9 cellular contexts compared by ENCODE assay signal in genomic region chr17:81867952-81868673, GRCh38. TPM values are rescaled to one million over a fixed set of nuclear protein-coding genes. Genes with fewer than 3 reads are reported as not detected.
DNase-seq lines count a peak whose midpoint lies in the region; ATAC-seq and TF ChIP-seq lines count a peak whose summit lies in the region.
"Had no signal": no experiment of that assay in that cellular context is flagged by ENCODE, and none has a peak within 500 bp of the region (broad histone marks: within the 10 kb centered on the region; RNA-seq: fewer than 3 reads in every experiment).

No MANE protein-coding gene starts in this region.

- H3K4me2 ChIP-seq in DOHH2 (ENCODE audit: low read length) (no peak overlapping the region), osteoblast (ENCODE audit: insufficient read depth, low read length) (no peak overlapping the region)

- no peak for TF ChIP-seq POLR2A in breast epithelium (IDR thresholded peaks at IDR 0.05)

- no peak overlapping the region for H3K4me3 ChIP-seq in DOHH2 (ENCODE audit: low read length)
- no peak overlapping the region for H3K4me3 ChIP-seq in NT2/D1 (ENCODE audit: insufficient read length, low read depth)
- H3K4me3 ChIP-seq in breast epithelium: peak overlapping the region in 1 of 3 donors; percentile 79
- no peak overlapping the region for H3K4me3 ChIP-seq in osteoblast (ENCODE audit: insufficient read depth, low read length)

- no peak overlapping the region for H2AFZ ChIP-seq in osteoblast (ENCODE audit: low read length)

- no peak for DNase-seq in NT2/D1 (ENCODE audit: low read depth, low spot score)
- DNase-seq in breast epithelium (ENCODE audit: low spot score in 2 of 2): no peak
- peak; percentile 78 for DNase-seq in osteoblast (ENCODE audit: insufficient read length, low spot score, missing footprints)
- no peak for DNase-seq in NCI-H1105 treated with DMSO at 0.1 percent for 48 hours (lab: John Stamatoyannopoulos, UW)
- DNase-seq in mucosa of gallbladder (ENCODE audit: low spot score): no peak
- DNase-seq in NCI-H526 treated with DMSO at 0.1 percent for 48 hours (lab: John Stamatoyannopoulos, UW): no peak
- DNase-seq: hypothalamus had no signal

- no peaks in the 10 kb centered on the region for H3K27me3 ChIP-seq in DOHH2 (ENCODE audit: control insufficient read depth, low read length)
- H3K27me3 ChIP-seq in NT2/D1 (ENCODE audit: insufficient read depth, insufficient read length): no peaks in the 10 kb centered on the region
- no peaks in the 10 kb centered on the region for H3K27me3 ChIP-seq in breast epithelium
- no peaks in the 10 kb centered on the region for H3K27me3 ChIP-seq in osteoblast (ENCODE audit: insufficient read depth, low read length)

- TF ChIP-seq CTCF in DOHH2 (IDR thresholded peaks at IDR 0.05; ENCODE audit: low read depth, low read length, poor library complexity, severe bottlenecking) (no peak), breast epithelium (IDR thresholded peaks at IDR 0.05) (no peak), osteoblast (IDR thresholded peaks at IDR 0.05; ENCODE audit: extremely low read depth, low read depth, low read length) (no peak)

- H3K9ac ChIP-seq in NT2/D1 (ENCODE audit: insufficient read length, low read depth): peak overlapping the region; percentile 86

- peaks cover 40% of the 10 kb centered on the region for H3F3A ChIP-seq in DOHH2 (ENCODE audit: control insufficient read depth, insufficient read depth)

- no peaks in the 10 kb centered on the region for H3K9me2 ChIP-seq in DOHH2 (replicated peaks; ENCODE audit: control insufficient read depth, low read length)

- H4K20me1 ChIP-seq in DOHH2 (ENCODE audit: control insufficient read depth, insufficient read depth, low read depth, low read length): 0 out of 2 replicates have a peak, but pooled peaks cover 4% of the 10 kb centered on the region
- peaks cover 48% of the 10 kb centered on the region for H4K20me1 ChIP-seq in osteoblast (ENCODE audit: insufficient read depth, low read length)

- peak overlapping the region; percentile 36; the same call in 1 of the 2 replicates for H3K27ac ChIP-seq in DOHH2 (ENCODE audit: low read depth, low read length)
- H3K27ac ChIP-seq in breast epithelium: peak overlapping the region; percentile 97
- H3K27ac ChIP-seq in osteoblast (ENCODE audit: low read depth, low read length): peak overlapping the region; percentile 51

- H3K4me1 ChIP-seq in DOHH2 (ENCODE audit: control insufficient read depth, low read length): peaks cover 59% of the 10 kb centered on the region
- peaks cover 39% of the 10 kb centered on the region for H3K4me1 ChIP-seq in NT2/D1 (ENCODE audit: insufficient read depth, insufficient read length)
- H3K4me1 ChIP-seq in breast epithelium: peaks cover 0 to 21% of the 10 kb centered on the region in 2 donors
- H3K4me1 ChIP-seq in osteoblast (ENCODE audit: insufficient read depth, low read length): peaks cover 26% of the 10 kb centered on the region

- ATAC-seq in GM21619 (IDR thresholded peaks at IDR 0.05; ENCODE audit: unreplicated experiment): no peak

- intact Hi-C loops in breast epithelium (cut with DNase I; ENCODE audit: low total_unique reads): no loop called here

- H3K36me3 ChIP-seq in DOHH2 (ENCODE audit: control insufficient read depth, low read length) (peaks cover 81% of the 10 kb centered on the region), NT2/D1 (ENCODE audit: insufficient read depth, insufficient read length, low read length) (peaks cover 66% of the 10 kb centered on the region), breast epithelium (no peaks in the 10 kb centered on the region), osteoblast (ENCODE audit: insufficient read depth, low read length) (peaks cover 55% of the 10 kb centered on the region)

- H3K9me3 ChIP-seq in DOHH2 (ENCODE audit: control insufficient read depth, insufficient read depth, low read length) (no peaks in the 10 kb centered on the region), NT2/D1 (ENCODE audit: insufficient read depth, low read length) (no peaks in the 10 kb centered on the region), breast epithelium (no peaks in the 10 kb centered on the region), osteoblast (ENCODE audit: low read depth, low read length) (no peaks in the 10 kb centered on the region)

- H3K79me2 ChIP-seq in DOHH2 (ENCODE audit: control insufficient read depth, low read length): peaks cover 68% of the 10 kb centered on the region
- H3K79me2 ChIP-seq in osteoblast (ENCODE audit: insufficient read depth, low read length): peaks cover 58% of the 10 kb centered on the region

RNA-seq across cellular contexts. Expression of gene ARHGDIA, which starts 3.0 kb away (rescaled TPM):
- 100 to 1,000 TPM in 2 of 3 donors, 10 to 100 TPM in 1; 67.0 to 135 (median 124) TPM for total RNA-seq in breast epithelium
- 120 and 133 TPM in 2 replicates for total RNA-seq in osteoblast
- 340 TPM for total RNA-seq in mucosa of gallbladder

RNA-seq across cellular contexts. Expression of gene P4HB, which starts 7.8 kb away (rescaled TPM):
- total RNA-seq in breast epithelium (100 to 1,000 TPM; 374 to 475 (median 466) TPM), osteoblast (1,119 and 1,240 TPM in 2 replicates), mucosa of gallbladder (611 TPM)

RNA-seq across cellular contexts. Expression of gene ALYREF, which starts 23.3 kb away (rescaled TPM):
- total RNA-seq in breast epithelium (10 to 100 TPM; 37.4 to 69.5 (median 50.9) TPM), osteoblast (58.0 and 60.1 TPM in 2 replicates), mucosa of gallbladder (48.1 TPM)

RNA-seq across cellular contexts. Expression of gene ANAPC11, which starts 23.4 kb away (rescaled TPM):
- total RNA-seq in breast epithelium (100 to 1,000 TPM in 2 of 3 donors, 10 to 100 TPM in 1; 99.7 to 127 (median 117) TPM), osteoblast (105 and 123 TPM in 2 replicates), mucosa of gallbladder (124 TPM)

RNA-seq across cellular contexts. Expression of gene PPP1R27, which starts 33.3 kb away (rescaled TPM):
- total RNA-seq in breast epithelium (not detected), osteoblast (not detected in 2 replicates), mucosa of gallbladder (not detected)

Comparison
In these comparisons a context has a peak if more than half of its experiments do, and no peak if none do; other contexts are left out.
1. H3K27ac ChIP-seq: peak in every context shown above with its lines; median percentile 97 in breast epithelium; 51 in osteoblast; 36 in DOHH2.